ENCODE assay signal across 22 cellular contexts in genomic region chr15:58292761-58293175, GRCh38.
A peak's percentile ranks its signal among the peaks of the same experiment; 100 is the strongest.
DNase-seq lines count a peak whose midpoint lies in the region; ATAC-seq and TF ChIP-seq lines count a peak whose summit lies in the region.
"Had no signal": no experiment of that assay in that cellular context is flagged by ENCODE, and none has a peak within 500 bp of the region (broad histone marks: within the 10 kb centered on the region; RNA-seq: fewer than 3 reads in every experiment).

No MANE protein-coding gene starts in this region.

- peak overlapping the region; percentile 10 for H3K4me3 Mint-ChIP-seq in T-helper 1 cell treated with Interleukin-12 subunit alpha and Interleukin-12 subunit beta and Interleukin-4 antibody, amounts not matched to agents 30 μg/mL and 1 μg/mL, for 36 hours
- H3K4me3 Mint-ChIP-seq in stimulated activated naive CD8-positive, alpha-beta T cell treated with anti-CD3 and anti-CD28 coated beads, Interleukin-15, Interleukin-2, amounts not matched to agents 100 ng/mL and 50 ng/mL, for 24 hours: peak overlapping the region; percentile 9
- H3K4me3 Mint-ChIP-seq: neural progenitor cell had no signal

- H3K27ac ChIP-seq in brain microvascular endothelial cell: no peak overlapping the region
- H3K27ac ChIP-seq in dorsolateral prefrontal cortex: no peak overlapping the region
- H3K27ac ChIP-seq: esophagus muscularis mucosa, gastroesophageal sphincter, neural progenitor cell, thyroid gland had no signal

- H3K4me3 ChIP-seq in brain microvascular endothelial cell (ENCODE audit: low read depth, low read length): no peak overlapping the region
- H3K4me3 ChIP-seq in dorsolateral prefrontal cortex: no peak overlapping the region
- H3K4me3 ChIP-seq: esophagus muscularis mucosa, gastroesophageal sphincter, lung, neural progenitor cell, thyroid gland had no signal

- H3K36me3 ChIP-seq in brain microvascular endothelial cell (replicated peaks): no peaks in the 10 kb centered on the region
- H3K36me3 ChIP-seq: esophagus muscularis mucosa, gastroesophageal sphincter, neural progenitor cell, thyroid gland had no signal

- H3K9me3 Mint-ChIP-seq in T-helper 1 cell treated with Interleukin-12 subunit alpha and Interleukin-12 subunit beta and Interleukin-4 antibody, amounts not matched to agents 30 μg/mL and 1 μg/mL, for 36 hours: peaks cover 10% of the 10 kb centered on the region
- peaks cover 16% of the 10 kb centered on the region for H3K9me3 Mint-ChIP-seq in stimulated activated naive CD8-positive, alpha-beta T cell treated with anti-CD3 and anti-CD28 coated beads, Interleukin-15, Interleukin-2, amounts not matched to agents 100 ng/mL and 50 ng/mL, for 24 hours

- ATAC-seq in left lobe of liver: no peak
- ATAC-seq: activated CD4-positive, CD25-positive, alpha-beta regulatory T cell treated with anti-CD3 and anti-CD28 coated beads, Interleukin-2, amount 50 U/mL, for 24 hours; gastroesophageal sphincter had no signal

- TF ChIP-seq CTCF in brain microvascular endothelial cell (IDR thresholded peaks at IDR 0.05; ENCODE audit: low read depth, low read length, missing control alignments): no peak
- no peak for TF ChIP-seq CTCF in dorsolateral prefrontal cortex (IDR thresholded peaks at IDR 0.05 in 54 of 56, conservative IDR thresholded peaks at IDR 0.05 in 2 of 56; ENCODE audit: low read depth in 1 of 56, partially characterized antibody in 56 of 56)

- DNase-seq in stimulated activated CD4-positive, alpha-beta T cell treated with anti-CD3 and anti-CD28 coated beads, Interleukin-15, amount 100 ng/mL, for 24 hours: peak; percentile 17
- no peak for DNase-seq in stimulated activated CD4-positive, alpha-beta T cell treated with anti-CD3 and anti-CD28 coated beads, Interleukin-4, amount 100 ng/mL, for 1 hour
- peak; percentile 16 for DNase-seq in brain microvascular endothelial cell
- DNase-seq in left lobe of liver (ENCODE audit: low spot score): no peak
- no peak for DNase-seq in epidermal melanocyte (ENCODE audit: insufficient read length, low spot score)
- DNase-seq in dorsolateral prefrontal cortex: no peak
- DNase-seq: activated effector memory CD4-positive, alpha-beta T cell treated with Interleukin-2 at 50 U/mL for 16 hours; aorta; effector CD4-positive, alpha-beta T cell; GOT3; kidney; NCI-H1436 treated with DMSO at 0.1 percent for 48 hours; NCI-H510A; stimulated activated naive CD4-positive, alpha-beta T cell; thyroid gland had no signal

- H3K4me1 Mint-ChIP-seq in T-helper 1 cell treated with Interleukin-12 subunit alpha and Interleukin-12 subunit beta and Interleukin-4 antibody, amounts not matched to agents 30 μg/mL and 1 μg/mL, for 36 hours (ENCODE audit: low read depth): peaks cover 36% of the 10 kb centered on the region
- H3K4me1 Mint-ChIP-seq in stimulated activated naive CD8-positive, alpha-beta T cell treated with anti-CD3 and anti-CD28 coated beads, Interleukin-15, Interleukin-2, amounts not matched to agents 100 ng/mL and 50 ng/mL, for 24 hours (ENCODE audit: low read depth): peaks cover 35% of the 10 kb centered on the region

- peak overlapping the region; percentile 54 for H3K27ac Mint-ChIP-seq in T-helper 1 cell treated with Interleukin-12 subunit alpha and Interleukin-12 subunit beta and Interleukin-4 antibody, amounts not matched to agents 30 μg/mL and 1 μg/mL, for 36 hours
- peak overlapping the region; percentile 24 for H3K27ac Mint-ChIP-seq in stimulated activated naive CD8-positive, alpha-beta T cell treated with anti-CD3 and anti-CD28 coated beads, Interleukin-15, Interleukin-2, amounts not matched to agents 100 ng/mL and 50 ng/mL, for 24 hours
- H3K27ac Mint-ChIP-seq: neural progenitor cell had no signal

- in situ Hi-C loops in brain microvascular endothelial cell (cut with HindIII; ENCODE audit: low pct_ligation_motif_present, low sequenced_read_pairs): no loop called here

- peaks cover 6% of the 10 kb centered on the region for H3K36me3 Mint-ChIP-seq in T-helper 1 cell treated with Interleukin-12 subunit alpha and Interleukin-12 subunit beta and Interleukin-4 antibody, amounts not matched to agents 30 μg/mL and 1 μg/mL, for 36 hours (ENCODE audit: low read depth)
- H3K36me3 Mint-ChIP-seq in stimulated activated naive CD8-positive, alpha-beta T cell treated with anti-CD3 and anti-CD28 coated beads, Interleukin-15, Interleukin-2, amounts not matched to agents 100 ng/mL and 50 ng/mL, for 24 hours (ENCODE audit: low read depth): peaks cover 3% of the 10 kb centered on the region
- H3K36me3 Mint-ChIP-seq: neural progenitor cell had no signal

- no peaks in the 10 kb centered on the region for H3K27me3 Mint-ChIP-seq in T-helper 1 cell treated with Interleukin-12 subunit alpha and Interleukin-12 subunit beta and Interleukin-4 antibody, amounts not matched to agents 30 μg/mL and 1 μg/mL, for 36 hours (ENCODE audit: low read depth)
- H3K27me3 Mint-ChIP-seq in stimulated activated naive CD8-positive, alpha-beta T cell treated with anti-CD3 and anti-CD28 coated beads, Interleukin-15, Interleukin-2, amounts not matched to agents 100 ng/mL and 50 ng/mL, for 24 hours: peaks cover 7% of the 10 kb centered on the region

- intact Hi-C loops in dorsolateral prefrontal cortex (cut with DNase I): no loop called here

- no peaks in the 10 kb centered on the region for H3K27me3 ChIP-seq in brain microvascular endothelial cell (replicated peaks)
- H3K27me3 ChIP-seq in dorsolateral prefrontal cortex: no peaks in the 10 kb centered on the region
- H3K27me3 ChIP-seq: esophagus muscularis mucosa, gastroesophageal sphincter, neural progenitor cell, thyroid gland had no signal

Comparison
In these comparisons a context has a peak if more than half of its experiments do, and no peak if none do; other contexts are left out.
1. DNase-seq: peak in stimulated activated CD4-positive, alpha-beta T cell treated with anti-CD3 and anti-CD28 coated beads, Interleukin-15, amount 100 ng/mL, for 24 hours (single experiment) and brain microvascular endothelial cell (single experiment); none in stimulated activated CD4-positive, alpha-beta T cell treated with anti-CD3 and anti-CD28 coated beads, Interleukin-4, amount 100 ng/mL, for 1 hour (single experiment), left lobe of liver (single experiment), epidermal melanocyte (single experiment) and dorsolateral prefrontal cortex (0 of 10).